8 cellular contexts compared by ENCODE assay signal in genomic region chr18:74040459-74041332, GRCh38.
DNase-seq lines count a peak whose midpoint lies in the region; ATAC-seq and TF ChIP-seq lines count a peak whose summit lies in the region.

No MANE protein-coding gene starts in this region.

- H3K27me3 ChIP-seq in WERI-Rb-1 (ENCODE audit: insufficient read depth, low read depth, severe bottlenecking) = no peaks in the 10 kb centered on the region

- H3K27ac Mint-ChIP-seq in neural crest cell (ENCODE audit: unreplicated experiment) = no peak overlapping the region

- no peak overlapping the region for H3K27ac ChIP-seq in WERI-Rb-1

- DNase-seq in EL = peak; percentile 23
- peak; percentile 24 for DNase-seq in HT-29 (ENCODE audit: low spot score)
- peak; percentile 81 for DNase-seq in WERI-Rb-1
- DNase-seq in cardiac fibroblast (ENCODE audit: low read depth in 2 of 2) = peak in 1 of 2 donors; percentile 1
- DNase-seq in neural crest cell (ENCODE audit: low read depth, low spot score) = peak; percentile 36
- DNase-seq in retina = no peak

- ATAC-seq in GM19468 (IDR thresholded peaks at IDR 0.05; ENCODE audit: extremely low read depth, unreplicated experiment) (peak; percentile 74), HG03196 (IDR thresholded peaks at IDR 0.05; ENCODE audit: unreplicated experiment) (no peak)

- no peak overlapping the region for H3K4me3 Mint-ChIP-seq in neural crest cell

- no peak overlapping the region for H3K4me3 ChIP-seq in WERI-Rb-1 (ENCODE audit: low read depth, low read length)
- H3K4me3 ChIP-seq in cardiac fibroblast (replicated peaks in 1 of 2; ENCODE audit: low read depth in 2 of 2, low read length in 2 of 2) = no peak overlapping the region

- no peaks in the 10 kb centered on the region for H3K36me3 Mint-ChIP-seq in neural crest cell (ENCODE audit: low read depth)

- TF ChIP-seq CTCF in WERI-Rb-1 (IDR thresholded peaks at IDR 0.05; ENCODE audit: low read depth, low read length) = peak; percentile 95
- TF ChIP-seq CTCF in cardiac fibroblast (IDR thresholded peaks at IDR 0.05; ENCODE audit: low read depth, low read length) = peak; percentile 39
- TF ChIP-seq CTCF in neural crest cell (conservative IDR thresholded peaks at IDR 0.05) = peak; percentile 69

- H3K27me3 Mint-ChIP-seq in neural crest cell (ENCODE audit: low read depth) = no peaks in the 10 kb centered on the region

- H3K9me3 Mint-ChIP-seq in neural crest cell = peaks cover 3% of the 10 kb centered on the region

- H3K36me3 ChIP-seq in WERI-Rb-1 = no peaks in the 10 kb centered on the region

- no peaks in the 10 kb centered on the region for H3K9me3 ChIP-seq in WERI-Rb-1 (ENCODE audit: severe bottlenecking)

- no peaks in the 10 kb centered on the region for H3K4me1 Mint-ChIP-seq in neural crest cell

Comparison
In these comparisons a context has a peak if more than half of its experiments do, and no peak if none do; other contexts are left out.
1. CTCF ChIP-seq: peak in every context shown above with its lines; median percentile 95 in WERI-Rb-1; 69 in neural crest cell; 39 in cardiac fibroblast.